Comparison of ENCODE assay signal across 19 cellular contexts in the genomic region with DNA sequence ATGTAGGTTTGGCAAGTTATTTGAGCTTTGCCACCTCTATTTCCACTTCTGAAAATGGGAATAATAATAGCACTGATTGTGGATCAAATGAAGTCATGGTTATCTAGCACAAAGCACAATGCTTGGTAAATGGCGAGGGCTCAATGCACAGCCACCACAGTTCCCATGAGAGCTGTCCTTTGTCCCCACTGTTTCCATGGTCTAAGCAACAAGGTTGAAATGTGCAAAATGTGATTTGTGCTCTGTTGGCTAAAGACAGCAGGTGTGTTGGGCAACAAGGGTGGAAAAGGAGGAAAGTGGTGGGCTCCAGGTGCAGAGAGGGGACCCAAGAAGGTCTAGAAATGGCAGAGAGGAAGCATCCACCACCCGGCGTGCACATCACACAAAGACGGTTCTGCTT.
A peak's percentile ranks its signal among the peaks of the same experiment; 100 is the strongest.
DNase-seq lines count a peak whose midpoint lies in the region; ATAC-seq, FAIRE-seq and TF ChIP-seq lines count a peak whose summit lies in the region.
"Had no signal": no experiment of that assay in that cellular context is flagged by ENCODE, and none has a peak within 500 bp of the region (broad histone marks: within the 10 kb centered on the region; RNA-seq: fewer than 3 reads in every experiment).

No MANE protein-coding gene starts in this region.

- H4K20me1 ChIP-seq in BLaER1: no peaks in the 10 kb centered on the region

- no peaks in the 10 kb centered on the region for H3K4me1 Mint-ChIP-seq in activated T-cell treated with anti-CD3 and anti-CD28 coated beads, Interleukin-2, amount 50 U/mL, for 4 hours (ENCODE audit: low read depth)
- H3K4me1 Mint-ChIP-seq in effector memory CD8-positive, alpha-beta T cell (ENCODE audit: low read depth in 2 of 2): peaks cover 0 to 3% of the 10 kb centered on the region in 2 donors

- no peak overlapping the region for H3K4me3 Mint-ChIP-seq in activated T-cell treated with anti-CD3 and anti-CD28 coated beads, Interleukin-2, amount 50 U/mL, for 4 hours
- H3K4me3 Mint-ChIP-seq in effector memory CD8-positive, alpha-beta T cell: no peak overlapping the region
- H3K4me3 Mint-ChIP-seq: CD4-positive, alpha-beta T cell; HFFc6 had no signal

- no peak overlapping the region for H3K9ac ChIP-seq in BLaER1

- H3K9me3 ChIP-seq in BLaER1: no peaks in the 10 kb centered on the region
- no peaks in the 10 kb centered on the region for H3K9me3 ChIP-seq in upper lobe of left lung

- H3K27ac ChIP-seq in BLaER1: no peak overlapping the region
- H3K27ac ChIP-seq in caudate nucleus (ENCODE audit: low read depth, low read length): peak overlapping the region; percentile 86
- H3K27ac ChIP-seq in substantia nigra (ENCODE audit: low read depth, low read length, poor library complexity, severe bottlenecking): peak overlapping the region; percentile 88
- no peak overlapping the region for H3K27ac ChIP-seq in upper lobe of left lung

- no peak overlapping the region for H3K27ac Mint-ChIP-seq in effector memory CD8-positive, alpha-beta T cell
- H3K27ac Mint-ChIP-seq: CD4-positive, alpha-beta T cell; HFFc6 had no signal

- H3K27me3 ChIP-seq in BLaER1 (no peaks in the 10 kb centered on the region), upper lobe of left lung (no peaks in the 10 kb centered on the region)

- H3K4me3 ChIP-seq in BLaER1 (no peak overlapping the region), upper lobe of left lung (no peak overlapping the region)

- TF ChIP-seq POLR2A in upper lobe of left lung (IDR thresholded peaks at IDR 0.05) (no peak), H54 (IDR thresholded peaks at IDR 0.05; ENCODE audit: low read depth, low read length) (no peak)

- WGBS in upper lobe of left lung, 2 donors: 90 to 96% methylated on average over 4 of the region's 4 CpGs

- peaks cover 2% of the 10 kb centered on the region for H3K27me3 Mint-ChIP-seq in activated T-cell treated with anti-CD3 and anti-CD28 coated beads, Interleukin-2, amount 50 U/mL, for 4 hours (ENCODE audit: low read depth)
- peaks cover 39 to 79% of the 10 kb centered on the region in 2 donors for H3K27me3 Mint-ChIP-seq in effector memory CD8-positive, alpha-beta T cell

- H3K9me3 Mint-ChIP-seq in activated T-cell treated with anti-CD3 and anti-CD28 coated beads, Interleukin-2, amount 50 U/mL, for 4 hours: no peaks in the 10 kb centered on the region
- H3K9me3 Mint-ChIP-seq in effector memory CD8-positive, alpha-beta T cell: no peaks in the 10 kb centered on the region
- H3K9me3 Mint-ChIP-seq: CD4-positive, alpha-beta T cell; HFFc6 had no signal

- ATAC-seq in upper lobe of left lung (ENCODE audit: low FRiP score in 2 of 2): no peak
- ATAC-seq in activated T-cell treated with anti-CD3 and anti-CD28 coated beads, Interleukin-2, amount 50 U/mL, for 4 hours: no peak
- no peak for ATAC-seq in effector memory CD8-positive, alpha-beta T cell (replicated peaks)

- peak in 26 of 61 donors; percentile 6 to 58 (median 30) for DNase-seq in caudate nucleus (lab: John Stamatoyannopoulos, UW)
- peak; percentile 64 for DNase-seq in medulla oblongata (ENCODE audit: extremely low spot score)
- peak in 12 of 49 donors; percentile 6 to 50 (median 22) for DNase-seq in substantia nigra (lab: John Stamatoyannopoulos, UW)
- DNase-seq in upper lobe of left lung: no peak
- no peak for DNase-seq in activated T-cell treated with anti-CD3 and anti-CD28 coated beads, Interleukin-2, amount 50 U/mL, for 4 hours
- no peak for DNase-seq in H54 (ENCODE audit: insufficient read length, low spot score)
- no peak for DNase-seq in effector memory CD8-positive, alpha-beta T cell
- DNase-seq: 8988T; AML-193; Calu3; CD4-positive, alpha-beta T cell; DMS 273 treated with DMSO at 0.1 percent for 48 hours; DMS79; HCEC 1CT; HFFc6 had no signal

- H3K36me3 ChIP-seq in BLaER1 (no peaks in the 10 kb centered on the region), upper lobe of left lung (no peaks in the 10 kb centered on the region)

- H3K36me3 Mint-ChIP-seq in activated T-cell treated with anti-CD3 and anti-CD28 coated beads, Interleukin-2, amount 50 U/mL, for 4 hours (ENCODE audit: insufficient read depth): no peaks in the 10 kb centered on the region
- no peaks in the 10 kb centered on the region for H3K36me3 Mint-ChIP-seq in effector memory CD8-positive, alpha-beta T cell (ENCODE audit: insufficient read depth)

- no peak for FAIRE-seq in H54 (lab: Jason Lieb, UNC)
- FAIRE-seq: G401.6, GM12891, H1 had no signal

- TF ChIP-seq CTCF in upper lobe of left lung (IDR thresholded peaks at IDR 0.05): no peak

- 0 out of 2 replicates have a peak overlapping the region, but pooled peaks have one; percentile 10 for H3K4me2 ChIP-seq in BLaER1

- H3K4me1 ChIP-seq in BLaER1 (peaks cover 14% of the 10 kb centered on the region), upper lobe of left lung (no peaks in the 10 kb centered on the region)

- no peak for TF ChIP-seq EP300 in upper lobe of left lung (IDR thresholded peaks at IDR 0.05)

Comparison
In these comparisons a context has a peak if more than half of its experiments do, and no peak if none do; other contexts are left out.
1. H3K27ac ChIP-seq: peak in caudate nucleus (single experiment) and substantia nigra (single experiment); none in BLaER1 (single experiment) and upper lobe of left lung (0 of 4).